25 cellular contexts compared by ENCODE assay signal in genomic region chr2:84029903-84030559, GRCh38.
"Had no signal": no experiment of that assay in that cellular context is flagged by ENCODE, and none has a peak within 500 bp of the region (broad histone marks: within the 10 kb centered on the region; RNA-seq: fewer than 3 reads in every experiment).

No MANE protein-coding gene starts in this region.

- DNase-seq: activated CD4-positive, alpha-beta T cell treated with anti-CD3 and anti-CD28 coated beads for 48 hours; activated CD4-positive, alpha-beta T cell treated with anti-CD3 and anti-CD28 coated beads, Interleukin-2, amount 50 U/mL, for 4 hours; activated CD4-positive, CD25-positive, alpha-beta regulatory T cell treated with anti-CD3 and anti-CD28 coated beads, Interleukin-2, amount 50 U/mL, for 72 hours; activated CD8-positive, alpha-beta memory T cell treated with anti-CD3 and anti-CD28 coated beads, Interleukin-2, amount 10 ng/mL, durations not matched to agents 7 days and 5 days; activated effector memory CD4-positive, alpha-beta T cell treated with anti-CD3 and anti-CD28 coated beads, Interleukin-2, amount 50 U/mL, for 16 hours; activated naive CD4-positive, alpha-beta T cell treated with Interleukin-2 at 50 U/mL for 16 hours; activated naive CD8-positive, alpha-beta T cell treated with anti-CD3 and anti-CD28 coated beads, Interleukin-2, amount 50 U/mL, for 24 hours; activated T-cell treated with anti-CD3 and anti-CD28 coated beads, Interleukin-2, amount 50 U/mL, for 24 hours; amniotic stem cell; body of pancreas; central memory CD4-positive, alpha-beta T cell; KBM-7; NCI-H1930; NCI-H2171; NCI-H2227 treated with DMSO at 0.1 percent for 48 hours; NCI-H446 treated with DMSO at 0.1 percent for 48 hours; NCI-H526 treated with DMSO at 0.1 percent for 48 hours; PC-3; SHP77; T-helper 1 cell had no signal

- H3K27me3 Mint-ChIP-seq: activated CD8-positive, alpha-beta memory T cell treated with anti-CD3 and anti-CD28 coated beads, Interleukin-2, amount 10 ng/mL, durations not matched to agents 7 days and 5 days; activated naive CD8-positive, alpha-beta T cell treated with anti-CD3 and anti-CD28 coated beads, Interleukin-2, amount 50 U/mL, for 24 hours; activated T-cell treated with anti-CD3 and anti-CD28 coated beads, Interleukin-2, amount 50 U/mL, for 24 hours had no signal

- H3K27ac Mint-ChIP-seq: activated CD8-positive, alpha-beta memory T cell treated with anti-CD3 and anti-CD28 coated beads, Interleukin-2, amount 10 ng/mL, durations not matched to agents 7 days and 5 days; activated naive CD4-positive, alpha-beta T cell treated with anti-CD3 and anti-CD28 coated beads, Interleukin-2, amount 50 U/mL, for 72 hours; activated naive CD8-positive, alpha-beta T cell treated with anti-CD3 and anti-CD28 coated beads, Interleukin-2, amount 50 U/mL, for 24 hours; activated T-cell treated with anti-CD3 and anti-CD28 coated beads, Interleukin-2, amount 50 U/mL, for 24 hours; activated T-helper 1 cell treated with anti-CD3 and anti-CD28 coated beads, Interleukin-12 subunit alpha, Interleukin-12 subunit beta, Interleukin-2, Interleukin-4 antibody, amounts not matched to agents 30 ng/mL and 10 ng/mL and 1 ng/mL, durations not matched to agents 14 hours and 24 hours and 36 hours; WTC11 had no signal

- H3K4me1 ChIP-seq: ascending aorta, body of pancreas, SJSA1 had no signal

- H3K9me3 ChIP-seq: ascending aorta, body of pancreas, SJSA1 had no signal

- H3K27ac ChIP-seq: ascending aorta, body of pancreas, SJSA1 had no signal

- H3K36me3 ChIP-seq: ascending aorta, SJSA1 had no signal

- H3K4me3 ChIP-seq: ascending aorta, body of pancreas, SJSA1 had no signal

- H3K36me3 Mint-ChIP-seq: activated CD8-positive, alpha-beta memory T cell treated with anti-CD3 and anti-CD28 coated beads, Interleukin-2, amount 10 ng/mL, durations not matched to agents 7 days and 5 days; activated naive CD4-positive, alpha-beta T cell treated with anti-CD3 and anti-CD28 coated beads, Interleukin-2, amount 50 U/mL, for 72 hours; WTC11 had no signal

- H3K27me3 ChIP-seq: ascending aorta, body of pancreas, SJSA1 had no signal

- ATAC-seq: activated CD8-positive, alpha-beta memory T cell treated with anti-CD3 and anti-CD28 coated beads, Interleukin-2, amount 10 ng/mL, durations not matched to agents 7 days and 5 days; activated naive CD4-positive, alpha-beta T cell treated with anti-CD3 and anti-CD28 coated beads, Interleukin-2, amount 50 U/mL, for 72 hours; activated naive CD8-positive, alpha-beta T cell treated with anti-CD3 and anti-CD28 coated beads, Interleukin-2, amount 50 U/mL, for 24 hours; body of pancreas; PC-3; WTC11 had no signal

- H3K4me3 Mint-ChIP-seq: activated CD8-positive, alpha-beta memory T cell treated with anti-CD3 and anti-CD28 coated beads, Interleukin-2, amount 10 ng/mL, durations not matched to agents 7 days and 5 days; activated naive CD8-positive, alpha-beta T cell treated with anti-CD3 and anti-CD28 coated beads, Interleukin-2, amount 50 U/mL, for 24 hours; activated T-cell treated with anti-CD3 and anti-CD28 coated beads, Interleukin-2, amount 50 U/mL, for 24 hours; activated T-helper 1 cell treated with anti-CD3 and anti-CD28 coated beads, Interleukin-12 subunit alpha, Interleukin-12 subunit beta, Interleukin-2, Interleukin-4 antibody, amounts not matched to agents 30 ng/mL and 10 ng/mL and 1 ng/mL, durations not matched to agents 14 hours and 24 hours and 36 hours; WTC11 had no signal

- H3K9me3 Mint-ChIP-seq: activated naive CD4-positive, alpha-beta T cell treated with anti-CD3 and anti-CD28 coated beads, Interleukin-2, amount 50 U/mL, for 72 hours; activated naive CD8-positive, alpha-beta T cell treated with anti-CD3 and anti-CD28 coated beads, Interleukin-2, amount 50 U/mL, for 24 hours; activated T-cell treated with anti-CD3 and anti-CD28 coated beads, Interleukin-2, amount 50 U/mL, for 24 hours; activated T-helper 1 cell treated with anti-CD3 and anti-CD28 coated beads, Interleukin-12 subunit alpha, Interleukin-12 subunit beta, Interleukin-2, Interleukin-4 antibody, amounts not matched to agents 30 ng/mL and 10 ng/mL and 1 ng/mL, durations not matched to agents 14 hours and 24 hours and 36 hours had no signal
